Comparison of ENCODE assay signal across 9 cellular contexts in genomic region chr7:116271161-116271979, GRCh38.
DNase-seq lines count a peak whose midpoint lies in the region; ATAC-seq, FAIRE-seq and TF ChIP-seq lines count a peak whose summit lies in the region.
"Had no signal": no experiment of that assay in that cellular context is flagged by ENCODE, and none has a peak within 500 bp of the region (broad histone marks: within the 10 kb centered on the region; RNA-seq: fewer than 3 reads in every experiment).

No MANE protein-coding gene starts in this region.

- no peak overlapping the region for H2AFZ ChIP-seq in HepG2 (ENCODE audit: low read length)

- intact Hi-C loops in HepG2 (cut with micrococcal nuclease; ENCODE audit: unreplicated experiment): no loop called here
- intact Hi-C loops in CD4-positive, alpha-beta memory T cell (cut with micrococcal nuclease): no loop called here

- H3K9ac ChIP-seq in liver (ENCODE audit: low read depth in 1 of 2, low read length in 2 of 2) (no peak overlapping the region), HepG2 (ENCODE audit: insufficient read depth, low read depth, low read length) (no peak overlapping the region)

- H3K4me3 ChIP-seq in liver (ENCODE audit: low read depth in 1 of 3, low read length in 3 of 3) (no peak overlapping the region), HepG2 (replicated peaks in 1 of 3; ENCODE audit: insufficient read depth in 1 of 3, low read depth in 2 of 3, low read length in 3 of 3) (no peak overlapping the region)
- H3K4me3 ChIP-seq in CD4-positive, alpha-beta memory T cell (ENCODE audit: low read length in 2 of 2): no peak overlapping the region
- H3K4me3 ChIP-seq: Peyer's patch had no signal

- DNase-seq in HepG2 (ENCODE audit: low spot score): no peak
- DNase-seq in epithelial cell of prostate (ENCODE audit: low read depth, low spot score): no peak
- DNase-seq in myocyte (ENCODE audit: low read depth): peak; percentile 58
- DNase-seq in G401 (ENCODE audit: low spot score): no peak
- DNase-seq in activated T-cell treated with anti-CD3 and anti-CD28 coated beads, Interleukin-2, amount 50 U/mL, for 1 hour: no peak
- DNase-seq in activated CD4-positive, alpha-beta memory T cell treated with anti-CD3 and anti-CD28 coated beads, Interleukin-2, amount 10 ng/mL, durations not matched to agents 7 days and 5 days: no peak
- DNase-seq in CD4-positive, alpha-beta memory T cell: no peak
- DNase-seq: Peyer's patch had no signal

- CTCF ChIA-PET in HepG2 (lab: Yijun Ruan, JAX; ENCODE audit: low intra/inter-chr PET ratio, low total read pairs): no interaction called here
- CTCF ChIA-PET in activated CD4-positive, alpha-beta memory T cell treated with anti-CD3 and anti-CD28 coated beads, Interleukin-2, amount 10 ng/mL, durations not matched to agents 7 days and 5 days (lab: Charles Lee): no interaction called here
- CTCF ChIA-PET in CD4-positive, alpha-beta memory T cell (lab: Charles Lee; ENCODE audit: partially characterized antibody): interaction anchor here (1.1 to 1.2 kb wide), 2 partner anchors 12 to 321 kb away, joined by 3 to 4 read pairs; no protein-coding TSS in a partner anchor

- H3K9me3 Mint-ChIP-seq in activated CD4-positive, alpha-beta memory T cell treated with anti-CD3 and anti-CD28 coated beads, Interleukin-2, amount 10 ng/mL, durations not matched to agents 7 days and 5 days: no peaks in the 10 kb centered on the region
- no peaks in the 10 kb centered on the region for H3K9me3 Mint-ChIP-seq in CD4-positive, alpha-beta memory T cell

- H3K27me3 ChIP-seq in liver (ENCODE audit: control insufficient read depth in 4 of 4, insufficient read depth in 4 of 4, low read length in 3 of 4): no peaks in the 10 kb centered on the region
- no peaks in the 10 kb centered on the region for H3K27me3 ChIP-seq in HepG2 (ENCODE audit: control insufficient read depth in 1 of 2, insufficient read depth in 2 of 2, low read length in 2 of 2)
- no peaks in the 10 kb centered on the region for H3K27me3 ChIP-seq in CD4-positive, alpha-beta memory T cell (ENCODE audit: insufficient read depth, low read length)
- H3K27me3 ChIP-seq: Peyer's patch had no signal

- H3K27ac Mint-ChIP-seq in activated CD4-positive, alpha-beta memory T cell treated with anti-CD3 and anti-CD28 coated beads, Interleukin-2, amount 10 ng/mL, durations not matched to agents 7 days and 5 days: no peak overlapping the region
- no peak overlapping the region for H3K27ac Mint-ChIP-seq in CD4-positive, alpha-beta memory T cell

- peaks cover 39% of the 10 kb centered on the region for H3K27me3 Mint-ChIP-seq in activated CD4-positive, alpha-beta memory T cell treated with anti-CD3 and anti-CD28 coated beads, Interleukin-2, amount 10 ng/mL, durations not matched to agents 7 days and 5 days
- H3K27me3 Mint-ChIP-seq in CD4-positive, alpha-beta memory T cell: peaks cover 8 to 19% of the 10 kb centered on the region in 2 donors

- TF ChIP-seq EP300 in HepG2 (IDR thresholded peaks at IDR 0.05; ENCODE audit: low read depth in 2 of 2, low read length in 2 of 2): no peak
- TF ChIP-seq EP300 in HepG2 (CRISPR knock-in tag; IDR thresholded peaks at IDR 0.05; ENCODE audit: borderline replicate concordance): no peak

- BruUV-seq in HepG2 (replicated peaks; lab: Mats Ljungman, UMichigan): no TSS peak

- no peaks in the 10 kb centered on the region for H3K79me2 ChIP-seq in HepG2 (ENCODE audit: insufficient read depth, low read length)

- in situ Hi-C loops in HepG2 (cut with HindIII; ENCODE audit: extremely low pct_ligation_motif_present, low pct_unique_long_range_greater_than_20kb): no loop called here
- in situ Hi-C loops in G401 (cut with HindIII; ENCODE audit: low sequenced_read_pairs): no loop called here

- TF ChIP-seq RAD21 in liver (IDR thresholded peaks at IDR 0.05) (no peak), HepG2 (CRISPR knock-in tag; IDR thresholded peaks at IDR 0.05) (no peak)

- WGBS in liver: 78% methylated on average over 6 of the region's 6 CpGs
- 29% methylated on average over 6 of the region's 6 CpGs for WGBS in HepG2 (ENCODE audit: low lambda C conversion rate)

- H3K4me2 ChIP-seq in HepG2 (ENCODE audit: low read depth, low read length): no peak overlapping the region

- no peak for TF ChIP-seq POLR2A in HepG2 (IDR thresholded peaks at IDR 0.05; ENCODE audit: insufficient read depth in 1 of 2, low read depth in 2 of 2, low read length in 2 of 2)

- H3K4me1 Mint-ChIP-seq in activated CD4-positive, alpha-beta memory T cell treated with anti-CD3 and anti-CD28 coated beads, Interleukin-2, amount 10 ng/mL, durations not matched to agents 7 days and 5 days: peaks cover 2% of the 10 kb centered on the region
- no peaks in the 10 kb centered on the region for H3K4me1 Mint-ChIP-seq in CD4-positive, alpha-beta memory T cell

- POLR2A ChIA-PET in HepG2 (lab: Yijun Ruan, JAX): no interaction called here
- POLR2A ChIA-PET in activated CD4-positive, alpha-beta memory T cell treated with anti-CD3 and anti-CD28 coated beads, Interleukin-2, amount 10 ng/mL, durations not matched to agents 7 days and 5 days (lab: Charles Lee): no interaction called here
- POLR2A ChIA-PET in CD4-positive, alpha-beta memory T cell (lab: Charles Lee; ENCODE audit: partially characterized antibody): no interaction called here

- H3K9me3 ChIP-seq in liver (ENCODE audit: control insufficient read depth in 4 of 4, low read length in 3 of 4) (no peaks in the 10 kb centered on the region), HepG2 (ENCODE audit: low read length) (no peaks in the 10 kb centered on the region)
- no peaks in the 10 kb centered on the region for H3K9me3 ChIP-seq in CD4-positive, alpha-beta memory T cell (ENCODE audit: control insufficient read depth in 1 of 2, low read length in 2 of 2)
- H3K9me3 ChIP-seq: Peyer's patch had no signal

- H3K4me1 ChIP-seq in liver (ENCODE audit: control insufficient read depth in 4 of 4, insufficient read depth in 4 of 4, low read length in 3 of 4) (no peaks in the 10 kb centered on the region), HepG2 (ENCODE audit: insufficient read depth, low read length) (no peaks in the 10 kb centered on the region)
- no peaks in the 10 kb centered on the region for H3K4me1 ChIP-seq in CD4-positive, alpha-beta memory T cell (ENCODE audit: insufficient read depth, low read length)
- H3K4me1 ChIP-seq: Peyer's patch had no signal

- no peaks in the 10 kb centered on the region for H4K20me1 ChIP-seq in HepG2 (ENCODE audit: insufficient read depth, low read length)

- no peaks in the 10 kb centered on the region for H3K36me3 Mint-ChIP-seq in activated CD4-positive, alpha-beta memory T cell treated with anti-CD3 and anti-CD28 coated beads, Interleukin-2, amount 10 ng/mL, durations not matched to agents 7 days and 5 days (ENCODE audit: low read depth)
- no peaks in the 10 kb centered on the region for H3K36me3 Mint-ChIP-seq in CD4-positive, alpha-beta memory T cell

- FAIRE-seq in HepG2 (lab: Jason Lieb, UNC): no peak

- TF ChIP-seq CTCF in liver (IDR thresholded peaks at IDR 0.05; ENCODE audit: low read depth, low read length, missing input control) (no peak), HepG2 (CRISPR knock-in tag; IDR thresholded peaks at IDR 0.05) (no peak)

- no peak for ATAC-seq in HepG2

- no peak overlapping the region for H3K4me3 Mint-ChIP-seq in activated CD4-positive, alpha-beta memory T cell treated with anti-CD3 and anti-CD28 coated beads, Interleukin-2, amount 10 ng/mL, durations not matched to agents 7 days and 5 days
- no peak overlapping the region for H3K4me3 Mint-ChIP-seq in CD4-positive, alpha-beta memory T cell

- no peaks in the 10 kb centered on the region for H3K36me3 ChIP-seq in liver (ENCODE audit: control insufficient read depth in 4 of 4, insufficient read depth in 3 of 4, low read depth in 1 of 4, low read length in 3 of 4)
- no peaks in the 10 kb centered on the region for H3K36me3 ChIP-seq in HepG2 (replicated peaks in 1 of 2; ENCODE audit: control insufficient read depth in 1 of 2, insufficient read depth in 2 of 2, low read length in 2 of 2)
- no peaks in the 10 kb centered on the region for H3K36me3 ChIP-seq in CD4-positive, alpha-beta memory T cell (ENCODE audit: insufficient read depth, low read length)
- H3K36me3 ChIP-seq: Peyer's patch had no signal

- H3K27ac ChIP-seq in liver (ENCODE audit: low read depth in 1 of 2, low read length in 2 of 2) (no peak overlapping the region), HepG2 (ENCODE audit: extremely low read length, insufficient read depth, low read length) (no peak overlapping the region), epithelial cell of prostate (peak overlapping the region; percentile 94)
- no peak overlapping the region for H3K27ac ChIP-seq in CD4-positive, alpha-beta memory T cell (ENCODE audit: low read depth, low read length)

TF ChIP-seq in liver, 16 proteins besides CTCF, POLR2A, EP300 and RAD21:
- TF ChIP-seq NR2F2 (IDR thresholded peaks at IDR 0.05) (peak; percentile 12), RXRA (IDR thresholded peaks at IDR 0.05) (no peak)

TF ChIP-seq in HepG2, 621 proteins besides CTCF, POLR2A, EP300 and RAD21 (continues in another document):
- no peak for TF ChIP-seq ZNF484 (CRISPR knock-in tag; IDR thresholded peaks at IDR 0.05; ENCODE audit: borderline replicate concordance, low read depth)
- TF ChIP-seq ZBTB10 (CRISPR knock-in tag; IDR thresholded peaks at IDR 0.05; ENCODE audit: borderline replicate concordance): no peak
